21 cellular contexts compared by ENCODE assay signal in genomic region chr18:79043288-79043687, GRCh38.
"Had no signal": no experiment of that assay in that cellular context is flagged by ENCODE, and none has a peak within 500 bp of the region (broad histone marks: within the 10 kb centered on the region; RNA-seq: fewer than 3 reads in every experiment).

No MANE protein-coding gene starts in this region.

- H3K4me1 ChIP-seq: heart left ventricle, left ventricle myocardium inferior, right atrium auricular region, right lobe of liver, stomach, testis, thyroid gland, transverse colon, upper lobe of left lung had no signal

- H3K27me3 ChIP-seq: ovary, right lobe of liver, testis, thyroid gland, transverse colon, upper lobe of left lung had no signal

- H3K27ac ChIP-seq: heart left ventricle, left ventricle myocardium inferior, ovary, right atrium auricular region, right lobe of liver, stomach, testis, thyroid gland, transverse colon, upper lobe of left lung had no signal

- DNase-seq: heart left ventricle; islet precursor cell; left ventricle myocardium inferior; mesendoderm; naive B cell; ovary; right lobe of liver; stimulated activated CD4-positive, alpha-beta T cell treated with anti-CD3 and anti-CD28 coated beads, Interleukin-1b, Interleukin-23, amount 100 ng/mL, for 48 hours; stimulated activated CD4-positive, alpha-beta T cell treated with anti-CD3 and anti-CD28 coated beads, Interleukin-2, amount 100 ng/mL, for 48 hours; stimulated activated CD4-positive, alpha-beta T cell treated with anti-CD3 and anti-CD28 coated beads, Interleukin-4, amount 100 ng/mL, for 4 hours; stimulated activated CD8-positive, alpha-beta memory T cell treated with anti-CD3 and anti-CD28 coated beads, Interleukin-4, amount 100 ng/mL, for 48 hours; stimulated activated naive B cell treated with anti-CD40 and anti-IgM and Interleukin-4, amounts not matched to agents 10 μg/mL and 1 μg/mL and 100 μg/mL, for 72 hours; stomach; testis; thyroid gland; transverse colon; upper lobe of left lung had no signal

- H3K36me3 ChIP-seq: heart left ventricle, left ventricle myocardium inferior, ovary, right atrium auricular region, right lobe of liver, stomach, thyroid gland, transverse colon, upper lobe of left lung had no signal

- H3K9me3 ChIP-seq: heart left ventricle, left ventricle myocardium inferior, ovary, right atrium auricular region, right lobe of liver, testis, thyroid gland, transverse colon had no signal

- H3K4me3 ChIP-seq: heart left ventricle, left ventricle myocardium inferior, lung, ovary, right atrium auricular region, right lobe of liver, smooth muscle cell, stomach, testis, thyroid gland, transverse colon, upper lobe of left lung had no signal

- ATAC-seq: heart left ventricle; natural killer cell treated with Interleukin-12 subunit alpha and Interleukin-12 subunit beta and Interleukin-15 and Interleukin-18, amount 100 ng/mL, for 72 hours; stimulated activated naive B cell treated with anti-CD40 and anti-IgM and Interleukin-4, amounts not matched to agents 10 μg/mL and 1 μg/mL and 100 μg/mL, for 72 hours had no signal

- H3K4me2 ChIP-seq: smooth muscle cell had no signal
